ENCODE assay signal across 8 cellular contexts in genomic region chr10:70404906-70405824, GRCh38. TPM values are rescaled to one million over a fixed set of nuclear protein-coding genes. Genes with fewer than 3 reads are reported as not detected.
DNase-seq lines count a peak whose midpoint lies in the region; ATAC-seq and FAIRE-seq lines count a peak whose summit lies in the region.

No MANE protein-coding gene starts in this region.

- H3K4me1 Mint-ChIP-seq in activated naive CD4-positive, alpha-beta T cell treated with anti-CD3 and anti-CD28 coated beads, Interleukin-2, amount 50 U/mL, for 24 hours = peaks cover 56% of the 10 kb centered on the region

- H3K27ac Mint-ChIP-seq in activated naive CD4-positive, alpha-beta T cell treated with anti-CD3 and anti-CD28 coated beads, Interleukin-2, amount 50 U/mL, for 24 hours = peak overlapping the region; percentile 97

- H3K4me3 ChIP-seq in GM23248 (peak overlapping the region; percentile 100), neuron (ENCODE audit: low read length) (peak overlapping the region; percentile 82)

- H3K9me3 ChIP-seq in GM23248 (ENCODE audit: low read depth) (no peaks in the 10 kb centered on the region), neuron (ENCODE audit: low read length) (no peaks in the 10 kb centered on the region)

- in situ Hi-C loops in GM23248 (cut with MboI) = no loop called here

- H3K9me2 ChIP-seq in GM23248 (ENCODE audit: insufficient read depth) = no peaks in the 10 kb centered on the region

- H3K36me3 ChIP-seq in GM23248 (ENCODE audit: low read depth) (no peaks in the 10 kb centered on the region), neuron (ENCODE audit: insufficient read depth, low read length) (peaks cover 15% of the 10 kb centered on the region)

- H3K9ac ChIP-seq in GM23248 = peak overlapping the region; percentile 98

- peak overlapping the region; percentile 95 for H3K4me2 ChIP-seq in GM23248 (ENCODE audit: unreplicated experiment)

- H3K27me3 Mint-ChIP-seq in activated naive CD4-positive, alpha-beta T cell treated with anti-CD3 and anti-CD28 coated beads, Interleukin-2, amount 50 U/mL, for 24 hours = no peaks in the 10 kb centered on the region

- H3K27me3 ChIP-seq in GM23248 (replicated peaks; ENCODE audit: insufficient read depth) (no peaks in the 10 kb centered on the region), neuron (ENCODE audit: insufficient read depth, low read length) (no peaks in the 10 kb centered on the region)

- H2AFZ ChIP-seq in GM23248 (0 out of 2 replicates have a peak overlapping the region, but pooled peaks have one; percentile 28), neuron (ENCODE audit: low read depth, low read length) (no peak overlapping the region)

- peaks cover 7% of the 10 kb centered on the region for H3K36me3 Mint-ChIP-seq in activated naive CD4-positive, alpha-beta T cell treated with anti-CD3 and anti-CD28 coated beads, Interleukin-2, amount 50 U/mL, for 24 hours

- WGBS in GM23248 (ENCODE audit: low coverage in 1 of 2, low lambda C conversion rate in 2 of 2, missing lambda C conversion rate in 2 of 2), 2 experiments = 1% methylated on average over 22 of the region's 22 CpGs

- H3K4me1 ChIP-seq in GM23248 (ENCODE audit: insufficient read depth) = peaks cover 30% of the 10 kb centered on the region
- peaks cover 15% of the 10 kb centered on the region for H3K4me1 ChIP-seq in neuron (ENCODE audit: insufficient read depth, low read length)

- no peak for ATAC-seq in GM19324 (IDR thresholded peaks at IDR 0.05; ENCODE audit: low FRiP score, unreplicated experiment)

- H3K9me3 Mint-ChIP-seq in activated naive CD4-positive, alpha-beta T cell treated with anti-CD3 and anti-CD28 coated beads, Interleukin-2, amount 50 U/mL, for 24 hours = no peaks in the 10 kb centered on the region

- H3F3A ChIP-seq in GM23248 (ENCODE audit: insufficient read depth) = peaks cover 22% of the 10 kb centered on the region

- H3K4me3 Mint-ChIP-seq in activated naive CD4-positive, alpha-beta T cell treated with anti-CD3 and anti-CD28 coated beads, Interleukin-2, amount 50 U/mL, for 24 hours = peak overlapping the region; percentile 98

- FAIRE-seq in frontal cortex (lab: Jason Lieb, UNC) = no peak

- H3K79me2 ChIP-seq in GM23248 (ENCODE audit: insufficient read depth) = peaks cover 58% of the 10 kb centered on the region

- H3K27ac ChIP-seq in GM23248 = peak overlapping the region; percentile 94

- peaks cover 21% of the 10 kb centered on the region for H4K20me1 ChIP-seq in GM23248 (ENCODE audit: insufficient read depth)

- peak; percentile 20 for DNase-seq in COLO668 (lab: John Stamatoyannopoulos, UW; ENCODE audit: unreplicated experiment)
- DNase-seq in GM23248 = peak; percentile 97
- peak; percentile 89 for DNase-seq in NOMO-1 treated with dmso at 0.1 percent for 144 hours (lab: John Stamatoyannopoulos, UW; ENCODE audit: unreplicated experiment)
- DNase-seq in frontal cortex (ENCODE audit: low spot score in 2 of 2) = peak; percentile 54 to 66
- DNase-seq in NK-92 treated with Interleukin-12 subunit alpha and Interleukin-12 subunit beta, amount 100 ng/mL, for 24 hours (lab: John Stamatoyannopoulos, UW) = no peak

RNA-seq across cellular contexts. Expression of gene EIF4EBP2, which starts 1.2 kb away (rescaled TPM):
- 32.0 and 34.8 TPM in 2 replicates for total RNA-seq in GM23248 (2014; rRNA removed; shearing (Covaris generic))
- 18.2 and 18.4 TPM in 2 replicates for polyA plus RNA-seq in GM23248 (2016; fragmentation: Nextera tagmentation; extraction: Ambion mirVana)
- total RNA-seq in frontal cortex = 47.3 TPM

RNA-seq across cellular contexts. Expression of gene LRRC20, which starts 22.7 kb away (rescaled TPM):
- 4.9 and 6.6 TPM in 2 replicates for total RNA-seq in GM23248 (2014; rRNA removed; shearing (Covaris generic))
- polyA plus RNA-seq in GM23248 (2016; fragmentation: Nextera tagmentation; extraction: Ambion mirVana) = 1.5 and 1.8 TPM in 2 replicates
- total RNA-seq in frontal cortex = 11.0 TPM

RNA-seq across cellular contexts. Expression of gene NODAL, which starts 36.3 kb away (rescaled TPM):
- total RNA-seq in GM23248 (2014; rRNA removed; shearing (Covaris generic)) = not detected in 2 replicates
- not detected in 2 replicates for polyA plus RNA-seq in GM23248 (2016; fragmentation: Nextera tagmentation; extraction: Ambion mirVana)
- 2.0 TPM for total RNA-seq in frontal cortex
